1 cellular context compared by ENCODE assay signal in genomic region chr5:39211773-39212172, GRCh38.
TF ChIP-seq lines count a peak whose summit lies in the region.

No MANE protein-coding gene starts in this region.

TF ChIP-seq in HepG2, 621 proteins besides CTCF, POLR2A, EP300 and RAD21:
- TF ChIP-seq, protein P1, sequence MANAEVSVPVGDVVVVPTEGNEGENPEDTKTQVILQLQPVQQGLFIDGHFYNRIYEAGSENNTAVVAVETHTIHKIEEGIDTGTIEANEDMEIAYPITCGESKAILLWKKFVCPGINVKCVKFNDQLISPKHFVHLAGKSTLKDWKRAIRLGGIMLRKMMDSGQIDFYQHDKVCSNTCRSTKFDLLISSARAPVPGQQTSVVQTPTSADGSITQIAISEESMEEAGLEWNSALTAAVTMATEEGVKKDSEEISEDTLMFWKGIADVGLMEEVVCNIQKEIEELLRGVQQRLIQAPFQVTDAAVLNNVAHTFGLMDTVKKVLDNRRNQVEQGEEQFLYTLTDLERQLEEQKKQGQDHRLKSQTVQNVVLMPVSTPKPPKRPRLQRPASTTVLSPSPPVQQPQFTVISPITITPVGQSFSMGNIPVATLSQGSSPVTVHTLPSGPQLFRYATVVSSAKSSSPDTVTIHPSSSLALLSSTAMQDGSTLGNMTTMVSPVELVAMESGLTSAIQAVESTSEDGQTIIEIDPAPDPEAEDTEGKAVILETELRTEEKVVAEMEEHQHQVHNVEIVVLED (CRISPR knock-in tag; IDR thresholded peaks at IDR 0.05; ENCODE audit: borderline replicate concordance), result no peak
- TF ChIP-seq SP5 (CRISPR knock-in tag; IDR thresholded peaks at IDR 0.05; ENCODE audit: borderline replicate concordance, low read depth) (no peak), BHLHE40 (IDR thresholded peaks at IDR 0.05; ENCODE audit: low read length) (no peak), E2F1 (CRISPR knock-in tag; IDR thresholded peaks at IDR 0.05) (no peak), ZNF644 (CRISPR knock-in tag; IDR thresholded peaks at IDR 0.05; ENCODE audit: low read depth) (no peak), NFATC3 (CRISPR knock-in tag; IDR thresholded peaks at IDR 0.05) (no peak), RFX1 (IDR thresholded peaks at IDR 0.05) (no peak), ZBTB33 (CRISPR knock-in tag; IDR thresholded peaks at IDR 0.05) (no peak), ZNF598 (CRISPR knock-in tag; IDR thresholded peaks at IDR 0.05; ENCODE audit: borderline replicate concordance) (no peak), MBD4 (IDR thresholded peaks at IDR 0.05; ENCODE audit: borderline replicate concordance, low read length) (no peak), ZNF572 (CRISPR knock-in tag; IDR thresholded peaks at IDR 0.05) (no peak), ZNF674 (CRISPR knock-in tag; IDR thresholded peaks at IDR 0.05; ENCODE audit: low read depth) (no peak), GPN1 (CRISPR knock-in tag; IDR thresholded peaks at IDR 0.05; ENCODE audit: borderline replicate concordance) (no peak), MED8 (CRISPR knock-in tag; IDR thresholded peaks at IDR 0.05; ENCODE audit: insufficient replicate concordance) (no peak), NR3C1 (CRISPR knock-in tag; IDR thresholded peaks at IDR 0.05) (no peak), ZNF558 (CRISPR knock-in tag; IDR thresholded peaks at IDR 0.05; ENCODE audit: borderline replicate concordance) (no peak), ZNF776 (CRISPR knock-in tag; IDR thresholded peaks at IDR 0.05) (no peak)
- TF ChIP-seq, protein P2, sequence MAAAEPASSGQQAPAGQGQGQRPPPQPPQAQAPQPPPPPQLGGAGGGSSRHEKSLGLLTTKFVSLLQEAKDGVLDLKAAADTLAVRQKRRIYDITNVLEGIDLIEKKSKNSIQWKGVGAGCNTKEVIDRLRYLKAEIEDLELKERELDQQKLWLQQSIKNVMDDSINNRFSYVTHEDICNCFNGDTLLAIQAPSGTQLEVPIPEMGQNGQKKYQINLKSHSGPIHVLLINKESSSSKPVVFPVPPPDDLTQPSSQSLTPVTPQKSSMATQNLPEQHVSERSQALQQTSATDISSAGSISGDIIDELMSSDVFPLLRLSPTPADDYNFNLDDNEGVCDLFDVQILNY (CRISPR knock-in tag; conservative IDR thresholded peaks at IDR 0.05), result no peak
- TF ChIP-seq, protein P3, sequence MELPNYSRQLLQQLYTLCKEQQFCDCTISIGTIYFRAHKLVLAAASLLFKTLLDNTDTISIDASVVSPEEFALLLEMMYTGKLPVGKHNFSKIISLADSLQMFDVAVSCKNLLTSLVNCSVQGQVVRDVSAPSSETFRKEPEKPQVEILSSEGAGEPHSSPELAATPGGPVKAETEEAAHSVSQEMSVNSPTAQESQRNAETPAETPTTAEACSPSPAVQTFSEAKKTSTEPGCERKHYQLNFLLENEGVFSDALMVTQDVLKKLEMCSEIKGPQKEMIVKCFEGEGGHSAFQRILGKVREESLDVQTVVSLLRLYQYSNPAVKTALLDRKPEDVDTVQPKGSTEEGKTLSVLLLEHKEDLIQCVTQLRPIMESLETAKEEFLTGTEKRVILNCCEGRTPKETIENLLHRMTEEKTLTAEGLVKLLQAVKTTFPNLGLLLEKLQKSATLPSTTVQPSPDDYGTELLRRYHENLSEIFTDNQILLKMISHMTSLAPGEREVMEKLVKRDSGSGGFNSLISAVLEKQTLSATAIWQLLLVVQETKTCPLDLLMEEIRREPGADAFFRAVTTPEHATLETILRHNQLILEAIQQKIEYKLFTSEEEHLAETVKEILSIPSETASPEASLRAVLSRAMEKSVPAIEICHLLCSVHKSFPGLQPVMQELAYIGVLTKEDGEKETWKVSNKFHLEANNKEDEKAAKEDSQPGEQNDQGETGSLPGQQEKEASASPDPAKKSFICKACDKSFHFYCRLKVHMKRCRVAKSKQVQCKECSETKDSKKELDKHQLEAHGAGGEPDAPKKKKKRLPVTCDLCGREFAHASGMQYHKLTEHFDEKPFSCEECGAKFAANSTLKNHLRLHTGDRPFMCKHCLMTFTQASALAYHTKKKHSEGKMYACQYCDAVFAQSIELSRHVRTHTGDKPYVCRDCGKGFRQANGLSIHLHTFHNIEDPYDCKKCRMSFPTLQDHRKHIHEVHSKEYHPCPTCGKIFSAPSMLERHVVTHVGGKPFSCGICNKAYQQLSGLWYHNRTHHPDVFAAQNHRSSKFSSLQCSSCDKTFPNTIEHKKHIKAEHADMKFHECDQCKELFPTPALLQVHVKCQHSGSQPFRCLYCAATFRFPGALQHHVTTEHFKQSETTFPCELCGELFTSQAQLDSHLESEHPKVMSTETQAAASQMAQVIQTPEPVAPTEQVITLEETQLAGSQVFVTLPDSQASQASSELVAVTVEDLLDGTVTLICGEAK (IDR thresholded peaks at IDR 0.05), result no peak
- TF ChIP-seq, protein P3 (CRISPR knock-in tag; IDR thresholded peaks at IDR 0.05), result no peak
